2 cellular contexts compared by ENCODE assay signal in genomic region chr7:30908681-30909080, GRCh38.
TF ChIP-seq lines count a peak whose summit lies in the region.

No MANE protein-coding gene starts in this region.

TF ChIP-seq in GM23338, 12 proteins besides CTCF, POLR2A, EP300 and RAD21 (continued from another document):
- TF ChIP-seq REST (IDR thresholded peaks at IDR 0.05; ENCODE audit: unreplicated experiment) (no peak), CREB1 (CRISPR knock-in tag; IDR thresholded peaks at IDR 0.05; ENCODE audit: low read depth) (no peak), ETS1 (IDR thresholded peaks at IDR 0.05) (no peak), POLR2AphosphoS5 (IDR thresholded peaks at IDR 0.05; ENCODE audit: low read depth) (no peak), ZNF462 (CRISPR knock-in tag; IDR thresholded peaks at IDR 0.05) (no peak), EZH2 (IDR thresholded peaks at IDR 0.05; ENCODE audit: low read depth, unreplicated experiment) (no peak)

TF ChIP-seq in GM12891, 5 proteins besides CTCF, POLR2A, EP300 and RAD21 (continued from another document):
- TF ChIP-seq PAX5 (IDR thresholded peaks at IDR 0.05; ENCODE audit: insufficient read depth, low read length, severe bottlenecking) (no peak), TAF1 (IDR thresholded peaks at IDR 0.05; ENCODE audit: low read depth, low read length) (no peak)
